In the genomic region with DNA sequence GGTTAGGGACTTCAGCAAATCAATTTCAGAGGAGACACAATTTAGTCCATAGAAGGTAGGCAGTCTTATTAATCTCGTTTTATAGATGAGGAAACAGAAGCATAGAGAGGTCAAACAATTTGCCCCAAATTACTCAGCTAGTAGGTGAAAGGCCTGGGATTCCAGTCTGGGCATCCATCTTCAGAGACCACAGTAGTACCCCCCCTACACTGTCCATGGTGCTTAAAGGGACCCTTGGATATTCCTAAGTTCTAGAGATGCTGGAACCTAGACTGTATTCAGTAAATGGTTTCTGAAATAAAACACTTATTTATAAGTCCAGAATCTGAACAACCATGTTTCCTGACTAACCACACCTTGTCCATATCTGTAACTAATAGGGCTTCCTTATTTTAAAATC, we compare ENCODE assay signal across 19 cellular contexts.
DNase-seq lines count a peak whose midpoint lies in the region; ATAC-seq, FAIRE-seq and TF ChIP-seq lines count a peak whose summit lies in the region.
"Had no signal": no experiment of that assay in that cellular context is flagged by ENCODE, and none has a peak within 500 bp of the region (broad histone marks: within the 10 kb centered on the region; RNA-seq: fewer than 3 reads in every experiment).

No MANE protein-coding gene starts in this region.

- H3K9me3 Mint-ChIP-seq in GM23338: no peaks in the 10 kb centered on the region; the same call in 2 of the 3 replicates
- H3K9me3 Mint-ChIP-seq: CD8-positive, alpha-beta T cell; HFFc6 had no signal

- H3K4me3 ChIP-seq in GM23338: no peak overlapping the region
- H3K4me3 ChIP-seq in HEK293 (ENCODE audit: low read depth, low read length): no peak overlapping the region
- no peak overlapping the region for H3K4me3 ChIP-seq in GM12878
- H3K4me3 ChIP-seq: BLaER1 had no signal

- no peaks in the 10 kb centered on the region for H3F3A ChIP-seq in GM23338 (replicated peaks; ENCODE audit: low read depth)

- H3K36me3 ChIP-seq in GM23338 (ENCODE audit: insufficient read depth): no peaks in the 10 kb centered on the region
- H3K36me3 ChIP-seq in HEK293 (ENCODE audit: control insufficient read depth in 2 of 2, insufficient read depth in 1 of 2, low read length in 2 of 2): no peaks in the 10 kb centered on the region
- no peaks in the 10 kb centered on the region for H3K36me3 ChIP-seq in GM12878 (ENCODE audit: control insufficient read depth in 2 of 2, insufficient read depth in 2 of 2, low read length in 1 of 2)

- SMC1A ChIA-PET in GM12878 (lab: Charles Lee; ENCODE audit: uncharacterized antibody, unreplicated experiment): no interaction called here

- H3K4me1 ChIP-seq in GM23338 (ENCODE audit: insufficient read depth): no peaks in the 10 kb centered on the region
- H3K4me1 ChIP-seq in HEK293 (ENCODE audit: control insufficient read depth, insufficient read depth, low read length): no peaks in the 10 kb centered on the region
- no peaks in the 10 kb centered on the region for H3K4me1 ChIP-seq in GM12878 (ENCODE audit: control insufficient read depth, insufficient read depth, low read length)
- H3K4me1 ChIP-seq: Caco-2 had no signal

- H3K27me3 Mint-ChIP-seq in GM23338 (ENCODE audit: insufficient read depth, low read depth, poor library complexity): no peaks in the 10 kb centered on the region

- H3K79me2 ChIP-seq in GM23338 (replicated peaks; ENCODE audit: insufficient read depth) (no peaks in the 10 kb centered on the region), GM12878 (ENCODE audit: control insufficient read depth, insufficient read depth, low read length) (no peaks in the 10 kb centered on the region)

- 0% methylated on average over 1 of the region's 1 CpG for WGBS in GM12878 (ENCODE audit: insufficient coverage, insufficient replicate concordance, low lambda C conversion rate, missing lambda C conversion rate)

- POLR2A ChIA-PET in HEK293 (lab: Yijun Ruan, JAX) (no interaction called here), GM12878 (lab: Charles Lee) (no interaction called here)

- RAD21 ChIA-PET in GM12878 (lab: Charles Lee; ENCODE audit: unreplicated experiment): no interaction called here

- H3K36me3 Mint-ChIP-seq in GM23338 (ENCODE audit: low read depth): peaks cover 3% of the 10 kb centered on the region; the same call in 2 of the 3 replicates
- H3K36me3 Mint-ChIP-seq: CD4-positive, CD25-positive, alpha-beta regulatory T cell; CD8-positive, alpha-beta T cell had no signal

- TF ChIP-seq EP300 in GM12878 (IDR thresholded peaks at IDR 0.05; ENCODE audit: borderline replicate concordance in 1 of 2, control insufficient read depth in 1 of 2, low read depth in 2 of 2, low read length in 2 of 2): no peak

- peaks cover 10% of the 10 kb centered on the region; the same call in 2 of the 3 replicates for H3K4me1 Mint-ChIP-seq in GM23338
- H3K4me1 Mint-ChIP-seq: B cell; CD4-positive, CD25-positive, alpha-beta regulatory T cell had no signal

- H3K4me2 ChIP-seq in GM23338 (no peak overlapping the region), GM12878 (ENCODE audit: control insufficient read depth, insufficient read depth) (no peak overlapping the region)
- H3K4me2 ChIP-seq: BLaER1 had no signal

- H3K9me3 ChIP-seq in HEK293 (ENCODE audit: control insufficient read depth, insufficient read depth, low read depth, low read length): no peaks in the 10 kb centered on the region
- H3K9me3 ChIP-seq in GM12878 (replicated peaks; ENCODE audit: control insufficient read depth, insufficient read depth, low read length): no peaks in the 10 kb centered on the region
- H3K9me3 ChIP-seq: BLaER1, Caco-2 had no signal

- H3K27me3 ChIP-seq in GM23338 (ENCODE audit: insufficient read depth) (no peaks in the 10 kb centered on the region), GM12878 (replicated peaks in 1 of 2; ENCODE audit: control insufficient read depth in 2 of 2, insufficient read depth in 2 of 2, low read length in 1 of 2) (no peaks in the 10 kb centered on the region)
- H3K27me3 ChIP-seq: BLaER1 had no signal

- H3K27ac Mint-ChIP-seq in GM23338: no peak overlapping the region
- H3K27ac Mint-ChIP-seq: B cell; CD4-positive, CD25-positive, alpha-beta regulatory T cell; CD8-positive, alpha-beta T cell; HFFc6 had no signal

- no TSS peak for BruUV-seq in GM12878 (replicated peaks; lab: Mats Ljungman, UMichigan)

- in situ Hi-C loops in GM12878 (cut with MboI): no loop called here

- no peak overlapping the region for H3K4me3 Mint-ChIP-seq in GM23338
- H3K4me3 Mint-ChIP-seq: B cell; CD4-positive, CD25-positive, alpha-beta regulatory T cell; CD8-positive, alpha-beta T cell; HFFc6 had no signal

- H2AFZ ChIP-seq in GM23338 (no peak overlapping the region), GM12878 (ENCODE audit: control insufficient read depth, low read depth, low read length) (no peak overlapping the region)

- no peaks in the 10 kb centered on the region for H3K9me2 ChIP-seq in GM23338 (ENCODE audit: insufficient read depth)

- H3K9ac ChIP-seq in GM12878 (ENCODE audit: control insufficient read depth, insufficient read depth, low read length): no peak overlapping the region
- H3K9ac ChIP-seq: BLaER1 had no signal

- no peak for ATAC-seq in GM23338
- ATAC-seq in GM12878: no peak
- no peak for ATAC-seq in HG02973 (IDR thresholded peaks at IDR 0.05; ENCODE audit: unreplicated experiment)
- ATAC-seq in GM21528 (IDR thresholded peaks at IDR 0.05; ENCODE audit: low FRiP score, unreplicated experiment): no peak
- no peak for ATAC-seq in GM18505 (IDR thresholded peaks at IDR 0.05; ENCODE audit: unreplicated experiment)
- ATAC-seq: CD8-positive, alpha-beta T cell had no signal

- CTCF ChIA-PET in HEK293 (lab: Yijun Ruan, JAX) (no interaction called here), GM12878 (lab: Yijun Ruan, JAX) (no interaction called here)

- TF ChIP-seq CTCF in GM23338 (conservative IDR thresholded peaks at IDR 0.05; ENCODE audit: low read depth in 2 of 2) (no peak), HEK293 (tag by site-specific recombination; IDR thresholded peaks at IDR 0.05) (no peak), GM12878 (IDR thresholded peaks at IDR 0.05 in 2 of 3, conservative IDR thresholded peaks at IDR 0.05 in 1 of 3; ENCODE audit: control insufficient read depth in 2 of 3, extremely low read depth in 1 of 3, insufficient read depth in 1 of 3, low read depth in 3 of 3, low read length in 3 of 3) (no peak)

- H3K27ac ChIP-seq in GM23338 (ENCODE audit: low read depth): no peak overlapping the region
- H3K27ac ChIP-seq in HEK293 (ENCODE audit: extremely low read depth, low read depth, low read length): no peak overlapping the region
- no peak overlapping the region for H3K27ac ChIP-seq in GM12878 (ENCODE audit: control insufficient read depth, insufficient read depth)
- H3K27ac ChIP-seq: BLaER1, C4-2B had no signal

- H4K20me1 ChIP-seq in GM23338 (replicated peaks; ENCODE audit: insufficient read depth) (no peaks in the 10 kb centered on the region), GM12878 (ENCODE audit: control insufficient read depth, insufficient read depth) (no peaks in the 10 kb centered on the region)

- no peak for TF ChIP-seq RAD21 in GM12878 (IDR thresholded peaks at IDR 0.05; ENCODE audit: insufficient read depth, low read depth, low read length)

- DNase-seq in GM23338 (ENCODE audit: low spot score) (no peak), GM12878 (ENCODE audit: low read depth, low spot score) (no peak)
- DNase-seq: Caco-2; CD4-positive, CD25-positive, alpha-beta regulatory T cell; CD8-positive, alpha-beta T cell; DMS153; DND-41; H7; HFFc6 had no signal

- TF ChIP-seq POLR2A in GM12878 (IDR thresholded peaks at IDR 0.05; ENCODE audit: low read depth, low read length): no peak
- no peak for TF ChIP-seq POLR2A in GM18505 (IDR thresholded peaks at IDR 0.05; ENCODE audit: borderline replicate concordance, extremely low read depth, insufficient read depth, insufficient read length)

- FAIRE-seq in GM12878 (lab: Jason Lieb, UNC): no peak
- FAIRE-seq: G401.6, GM18507, H1 had no signal

- intact Hi-C loops in GM12878 (cut with micrococcal nuclease; ENCODE audit: unreplicated experiment): loop anchor here (10.0 kb wide), 1 partner anchor 181 kb away; no protein-coding TSS in a partner anchor

TF ChIP-seq in GM23338, 12 proteins besides CTCF, POLR2A, EP300 and RAD21 (continues in another document):
- TF ChIP-seq, protein P1, sequence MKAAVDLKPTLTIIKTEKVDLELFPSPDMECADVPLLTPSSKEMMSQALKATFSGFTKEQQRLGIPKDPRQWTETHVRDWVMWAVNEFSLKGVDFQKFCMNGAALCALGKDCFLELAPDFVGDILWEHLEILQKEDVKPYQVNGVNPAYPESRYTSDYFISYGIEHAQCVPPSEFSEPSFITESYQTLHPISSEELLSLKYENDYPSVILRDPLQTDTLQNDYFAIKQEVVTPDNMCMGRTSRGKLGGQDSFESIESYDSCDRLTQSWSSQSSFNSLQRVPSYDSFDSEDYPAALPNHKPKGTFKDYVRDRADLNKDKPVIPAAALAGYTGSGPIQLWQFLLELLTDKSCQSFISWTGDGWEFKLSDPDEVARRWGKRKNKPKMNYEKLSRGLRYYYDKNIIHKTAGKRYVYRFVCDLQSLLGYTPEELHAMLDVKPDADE (IDR thresholded peaks at IDR 0.05): no peak

TF ChIP-seq in HEK293, 187 proteins besides CTCF, POLR2A, EP300 and RAD21 (continues in another document):
- no peak for TF ChIP-seq ZNF18 (tag by site-specific recombination; IDR thresholded peaks at IDR 0.05)

TF ChIP-seq in GM12878, 131 proteins besides CTCF, POLR2A, EP300 and RAD21 (continues in another document):
- TF ChIP-seq FOXM1 (IDR thresholded peaks at IDR 0.05; ENCODE audit: low read depth, low read length) (no peak), NR2C2 (IDR thresholded peaks at IDR 0.05; ENCODE audit: borderline replicate concordance, control insufficient read depth, insufficient read length, low read depth) (no peak), ATF7 (IDR thresholded peaks at IDR 0.05; ENCODE audit: low read depth) (no peak), ZNF207 (IDR thresholded peaks at IDR 0.05; ENCODE audit: borderline replicate concordance) (no peak), E4F1 (IDR thresholded peaks at IDR 0.05; ENCODE audit: borderline replicate concordance, partially characterized antibody) (no peak)
